ENCODE assay signal across 1 cellular context in genomic region chr1:181129771-181130606, GRCh38.
TF ChIP-seq lines count a peak whose summit lies in the region.

No MANE protein-coding gene starts in this region.

TF ChIP-seq in K562, 482 proteins besides CTCF, POLR2A, EP300 and RAD21 (continued from another document and continues in another):
- TF ChIP-seq MBD1 (CRISPR knock-in tag; IDR thresholded peaks at IDR 0.05) (no peak), TBP (optimal IDR thresholded peaks at IDR 0.05; ENCODE audit: low read depth, low read length) (peak; percentile 28), FOSL1 (tag; conservative IDR thresholded peaks at IDR 0.05) (no peak; the same call in 1 of the 2 replicates), FOXJ2 (tag; IDR thresholded peaks at IDR 0.05) (no peak), HNRNPH1 (optimal IDR thresholded peaks at IDR 0.05; ENCODE audit: low read depth, low read length) (no peak), ZBTB12 (CRISPR knock-in tag; IDR thresholded peaks at IDR 0.05) (no peak), ZBTB26 (CRISPR knock-in tag; IDR thresholded peaks at IDR 0.05) (no peak), BCLAF1 (IDR thresholded peaks at IDR 0.05; ENCODE audit: borderline replicate concordance in 1 of 2, control insufficient read depth in 1 of 2, low read depth in 2 of 2, low read length in 1 of 2) (no peak), DDX20 (tag; IDR thresholded peaks at IDR 0.05; ENCODE audit: low read depth) (no peak), CHD4 (IDR thresholded peaks at IDR 0.05; ENCODE audit: insufficient read depth, insufficient replicate concordance, low read depth, low read length, poor library complexity, severe bottlenecking) (no peak), RBM17 (IDR thresholded peaks at IDR 0.05; ENCODE audit: borderline replicate concordance, low read depth, low read length) (no peak), LCOR (CRISPR knock-in tag; IDR thresholded peaks at IDR 0.05) (peak; percentile 100), SMARCA5 (IDR thresholded peaks at IDR 0.05) (0 out of 2 replicates have a peak, but pooled peaks have one; percentile 11), BRF1 (IDR thresholded peaks at IDR 0.05; ENCODE audit: borderline replicate concordance, extremely low read depth, insufficient read length) (no peak), KLF10 (CRISPR knock-in tag; IDR thresholded peaks at IDR 0.05) (no peak), HBP1 (CRISPR knock-in tag; IDR thresholded peaks at IDR 0.05) (no peak; the same call in 1 of the 2 replicates), CTCFL (IDR thresholded peaks at IDR 0.05; ENCODE audit: borderline replicate concordance, insufficient read depth, low read depth, low read length, poor library complexity, severe bottlenecking) (no peak), NONO (IDR thresholded peaks at IDR 0.05; ENCODE audit: low read depth in 2 of 2, low read length in 1 of 2) (peak in 1 of 2 experiments; percentile 49; a peak in 1 of 4 replicates), ZNF384 (IDR thresholded peaks at IDR 0.05; ENCODE audit: low read depth, low read length) (no peak), E2F3 (CRISPR knock-in tag; IDR thresholded peaks at IDR 0.05) (no peak), ETS1 (conservative IDR thresholded peaks at IDR 0.05; ENCODE audit: control insufficient read depth, low read depth, low read length) (no peak), KAT8 (IDR thresholded peaks at IDR 0.05; ENCODE audit: low read depth) (no peak), ZMIZ1 (IDR thresholded peaks at IDR 0.05; ENCODE audit: low read depth in 2 of 2, low read length in 2 of 2) (peak in 1 of 2 experiments; percentile 61; a peak in 1 of 4 replicates), NR2C2 (CRISPR knock-in tag; IDR thresholded peaks at IDR 0.05) (no peak), NR2C2 (tag; IDR thresholded peaks at IDR 0.05) (no peak), ARID1B (IDR thresholded peaks at IDR 0.05) (peak; percentile 97), KAT2B (IDR thresholded peaks at IDR 0.05; ENCODE audit: low read depth, low read length) (no peak), ZBTB2 (IDR thresholded peaks at IDR 0.05) (peak; percentile 17; the same call in 1 of the 2 replicates), GATAD2B (IDR thresholded peaks at IDR 0.05; ENCODE audit: borderline replicate concordance) (no peak; the same call in 1 of the 2 replicates), ATF6 (CRISPR knock-in tag; IDR thresholded peaks at IDR 0.05) (no peak), ESRRA (IDR thresholded peaks at IDR 0.05; ENCODE audit: borderline replicate concordance, low read depth) (peak; percentile 94), ZNF785 (CRISPR knock-in tag; IDR thresholded peaks at IDR 0.05) (no peak), HDAC3 (IDR thresholded peaks at IDR 0.05; ENCODE audit: borderline replicate concordance, partially characterized antibody) (no peak), ZNF639 (CRISPR knock-in tag; conservative IDR thresholded peaks at IDR 0.05 in 1 of 2, IDR thresholded peaks at IDR 0.05 in 1 of 2) (no peak), SMARCB1 (IDR thresholded peaks at IDR 0.05; ENCODE audit: insufficient read length, low read depth) (no peak)
